8 cellular contexts compared by ENCODE assay signal in genomic region chr17:81017330-81017729, GRCh38. TPM values are rescaled to one million over a fixed set of nuclear protein-coding genes. Genes with fewer than 3 reads are reported as not detected.
DNase-seq lines count a peak whose midpoint lies in the region; ATAC-seq, FAIRE-seq and TF ChIP-seq lines count a peak whose summit lies in the region.
"Not testable (repeated sequence)": the region's sequence is repeated elsewhere in the genome, so short reads cannot be mapped to it uniquely, and the experiment has no call there.

No MANE protein-coding gene starts in this region.

- peak overlapping the region; percentile 62 for H3K9ac ChIP-seq in DND-41 (ENCODE audit: low read depth, low read length)
- not testable (repeated sequence) for H3K9ac ChIP-seq in HepG2 (ENCODE audit: insufficient read depth, low read depth, low read length); neuronal stem cell (ENCODE audit: low read depth, low read length, poor library complexity); stomach smooth muscle (ENCODE audit: low read length in 2 of 2)

- ATAC-seq in DND-41 (ENCODE audit: insufficient read depth, low read depth); activated CD4-positive, alpha-beta T cell treated with anti-CD3 and anti-CD28 coated beads for 36 hours; HepG2: not testable (repeated sequence)

- peak overlapping the region; percentile 79 for H3K27ac ChIP-seq in 22Rv1
- peak overlapping the region; percentile 89 for H3K27ac ChIP-seq in DND-41 (ENCODE audit: low read length)
- H3K27ac ChIP-seq in effector memory CD4-positive, alpha-beta T cell (ENCODE audit: insufficient read depth, low read length, poor library complexity, severe bottlenecking), result peak overlapping the region; percentile 63
- not testable (repeated sequence) for H3K27ac ChIP-seq in HepG2 (ENCODE audit: extremely low read length, insufficient read depth, low read length)
- H3K27ac ChIP-seq in neuronal stem cell (replicated peaks; ENCODE audit: low read length), result peak overlapping the region; percentile 87
- H3K27ac ChIP-seq in stomach smooth muscle (ENCODE audit: low read length), result peak overlapping the region; percentile 80

- not testable (repeated sequence) for H3K79me1 ChIP-seq in neuronal stem cell (ENCODE audit: low read depth, low read length)

- H3K4me2 ChIP-seq in DND-41 (ENCODE audit: insufficient read depth, low read length), result peak overlapping the region; percentile 67
- not testable (repeated sequence) for H3K4me2 ChIP-seq in HepG2 (ENCODE audit: low read depth, low read length); neuronal stem cell (ENCODE audit: insufficient read depth, low read length, poor library complexity, severe bottlenecking)

- not testable (repeated sequence) for H3K4ac ChIP-seq in neuronal stem cell (ENCODE audit: low read length)

- not testable (repeated sequence) for H3K79me2 ChIP-seq in DND-41 (ENCODE audit: insufficient read depth, low read length); HepG2 (ENCODE audit: insufficient read depth, low read length)

- H3K4me1 ChIP-seq in DND-41 (ENCODE audit: insufficient read depth, low read length) (peaks cover 28% of the 10 kb centered on the region), HepG2 (ENCODE audit: insufficient read depth, low read length) (peaks cover 62% of the 10 kb centered on the region), neuronal stem cell (ENCODE audit: control insufficient read depth in 2 of 2, insufficient read depth in 1 of 2, low read depth in 1 of 2, low read length in 2 of 2) (peaks cover 4 to 13% of the 10 kb centered on the region in 2 donors), stomach smooth muscle (ENCODE audit: control insufficient read depth, insufficient read depth, low read length) (peaks cover 25% of the 10 kb centered on the region)
- peaks cover 18% of the 10 kb centered on the region for H3K4me1 ChIP-seq in effector memory CD4-positive, alpha-beta T cell (ENCODE audit: control insufficient read depth, insufficient read depth, low read length, poor library complexity, severe bottlenecking)

- not testable (repeated sequence) for H3K14ac ChIP-seq in neuronal stem cell (ENCODE audit: low read length)

- peak overlapping the region; percentile 66 for H2BK120ac ChIP-seq in neuronal stem cell (ENCODE audit: low read depth, low read length)

- TF ChIP-seq EP300 in HepG2 (IDR thresholded peaks at IDR 0.05; ENCODE audit: low read depth in 2 of 2, low read length in 2 of 2); HepG2 (CRISPR knock-in tag; IDR thresholded peaks at IDR 0.05; ENCODE audit: borderline replicate concordance): not testable (repeated sequence)

- H3K27ac Mint-ChIP-seq in activated CD4-positive, alpha-beta T cell treated with anti-CD3 and anti-CD28 coated beads for 36 hours, result peak overlapping the region; percentile 87
- peak overlapping the region; percentile 95 for H3K27ac Mint-ChIP-seq in activated T-helper 2 cell treated with anti-CD3 and anti-CD28 coated beads, Interferon-gamma antibody, Interleukin-2, Interleukin-4, amounts not matched to agents 10 μg/mL and 5 μg/mL and 100 μg/mL, durations not matched to agents 14 hours and 24 hours and 36 hours

- peak overlapping the region; percentile 39 for H2BK15ac ChIP-seq in neuronal stem cell (ENCODE audit: low read length)

- H3K9me3 ChIP-seq in DND-41 (ENCODE audit: insufficient read depth, low read length, severe bottlenecking); effector memory CD4-positive, alpha-beta T cell (ENCODE audit: control insufficient read depth, low read length); HepG2 (ENCODE audit: low read length); stomach smooth muscle (ENCODE audit: control insufficient read depth in 2 of 2, low read length in 2 of 2): not testable (repeated sequence)
- H3K9me3 ChIP-seq in neuronal stem cell (replicated peaks in 1 of 2; ENCODE audit: control insufficient read depth in 2 of 2, insufficient read depth in 1 of 2, low read depth in 1 of 2, low read length in 2 of 2), result peaks cover 3 to 15% of the 10 kb centered on the region in 2 donors

- H2AK5ac ChIP-seq in neuronal stem cell (ENCODE audit: low read depth, low read length), result not testable (repeated sequence)

- H3K27me3 Mint-ChIP-seq in activated CD4-positive, alpha-beta T cell treated with anti-CD3 and anti-CD28 coated beads for 36 hours; activated T-helper 2 cell treated with anti-CD3 and anti-CD28 coated beads, Interferon-gamma antibody, Interleukin-2, Interleukin-4, amounts not matched to agents 10 μg/mL and 5 μg/mL and 100 μg/mL, durations not matched to agents 14 hours and 24 hours and 36 hours (ENCODE audit: low read depth): not testable (repeated sequence)

- POLR2A ChIA-PET in activated CD4-positive, alpha-beta T cell treated with anti-CD3 and anti-CD28 coated beads for 36 hours (lab: Charles Lee), result not testable (repeated sequence)
- POLR2A ChIA-PET in HepG2 (lab: Yijun Ruan, JAX), result interaction anchor here (1.0 to 1.7 kb wide), 4 partner anchors 14 to 66 kb away, joined by 3 to 7 read pairs (median 4); no protein-coding TSS in a partner anchor

- in situ Hi-C loops in HepG2 (cut with HindIII; ENCODE audit: extremely low pct_ligation_motif_present, low pct_unique_long_range_greater_than_20kb), result not testable (repeated sequence)

- not testable (repeated sequence) for H4K8ac ChIP-seq in neuronal stem cell (ENCODE audit: low read depth, low read length)

- WGBS in HepG2 (ENCODE audit: low lambda C conversion rate), result 71% methylated on average over 4 of the region's 4 CpGs
- no CpG with 5 or more reads among the region's 4 CpGs for WGBS in neuronal stem cell (ENCODE audit: extremely low coverage in 2 of 2, insufficient read length in 2 of 2, insufficient replicate concordance in 1 of 2), 2 donors

- not testable (repeated sequence) for TF ChIP-seq CTCF in 22Rv1 (IDR thresholded peaks at IDR 0.05); DND-41 (IDR thresholded peaks at IDR 0.05; ENCODE audit: borderline replicate concordance, extremely low read depth, low read length, poor library complexity, severe bottlenecking); HepG2 (CRISPR knock-in tag; IDR thresholded peaks at IDR 0.05)

- CTCF ChIA-PET in activated CD4-positive, alpha-beta T cell treated with anti-CD3 and anti-CD28 coated beads for 36 hours (lab: Charles Lee), result interaction anchor here (0.8 to 1.1 kb wide), 3 partner anchors 8 to 73 kb away, joined by 3 to 4 read pairs (median 3); no protein-coding TSS in a partner anchor
- CTCF ChIA-PET in HepG2 (lab: Yijun Ruan, JAX; ENCODE audit: low intra/inter-chr PET ratio, low total read pairs), result not testable (repeated sequence)

- H4K20me1 ChIP-seq in DND-41 (ENCODE audit: insufficient read depth, low read length); HepG2 (ENCODE audit: insufficient read depth, low read length): not testable (repeated sequence)

- H2BK12ac ChIP-seq in neuronal stem cell (ENCODE audit: low read length), result not testable (repeated sequence)

- H3K23ac ChIP-seq in neuronal stem cell (ENCODE audit: low read depth, low read length, poor library complexity), result not testable (repeated sequence)

- peak overlapping the region; percentile 75 for H4K91ac ChIP-seq in neuronal stem cell (ENCODE audit: low read depth, low read length, poor library complexity)

- H3K4me3 Mint-ChIP-seq in activated CD4-positive, alpha-beta T cell treated with anti-CD3 and anti-CD28 coated beads for 36 hours, result peak overlapping the region; percentile 64
- H3K4me3 Mint-ChIP-seq in activated T-helper 2 cell treated with anti-CD3 and anti-CD28 coated beads, Interferon-gamma antibody, Interleukin-2, Interleukin-4, amounts not matched to agents 10 μg/mL and 5 μg/mL and 100 μg/mL, durations not matched to agents 14 hours and 24 hours and 36 hours (ENCODE audit: low read depth), result peak overlapping the region; percentile 77

- not testable (repeated sequence) for H3K36me3 ChIP-seq in DND-41 (ENCODE audit: insufficient read depth, low read length); effector memory CD4-positive, alpha-beta T cell (ENCODE audit: control insufficient read depth, insufficient read depth, low read length); HepG2 (replicated peaks in 1 of 2; ENCODE audit: control insufficient read depth in 1 of 2, insufficient read depth in 2 of 2, low read length in 2 of 2); neuronal stem cell (replicated peaks in 1 of 2; ENCODE audit: control insufficient read depth in 2 of 2, insufficient read depth in 2 of 2, low read length in 2 of 2); stomach smooth muscle (ENCODE audit: control insufficient read depth in 2 of 2, insufficient read depth in 2 of 2, low read length in 2 of 2)

- not testable (repeated sequence) for H3K9me3 Mint-ChIP-seq in activated CD4-positive, alpha-beta T cell treated with anti-CD3 and anti-CD28 coated beads for 36 hours (ENCODE audit: low read depth)
- peaks cover 14% of the 10 kb centered on the region for H3K9me3 Mint-ChIP-seq in activated T-helper 2 cell treated with anti-CD3 and anti-CD28 coated beads, Interferon-gamma antibody, Interleukin-2, Interleukin-4, amounts not matched to agents 10 μg/mL and 5 μg/mL and 100 μg/mL, durations not matched to agents 14 hours and 24 hours and 36 hours

- not testable (repeated sequence) for H2BK5ac ChIP-seq in neuronal stem cell (ENCODE audit: low read length)

- peak overlapping the region; percentile 62 for H2AFZ ChIP-seq in DND-41 (ENCODE audit: low read depth, low read length)
- H2AFZ ChIP-seq in HepG2 (ENCODE audit: low read length); neuronal stem cell (ENCODE audit: low read length): not testable (repeated sequence)

- not testable (repeated sequence) for TF ChIP-seq RAD21 in HepG2 (CRISPR knock-in tag; IDR thresholded peaks at IDR 0.05)

- H3K27me3 ChIP-seq in DND-41 (ENCODE audit: insufficient read depth, low read length, poor library complexity); effector memory CD4-positive, alpha-beta T cell (replicated peaks; ENCODE audit: control insufficient read depth, insufficient read depth, low read length, poor library complexity, severe bottlenecking); neuronal stem cell (ENCODE audit: control insufficient read depth in 3 of 3, insufficient read depth in 3 of 3, low read depth in 1 of 3, low read length in 3 of 3); stomach smooth muscle (ENCODE audit: control insufficient read depth in 1 of 2, insufficient read depth in 2 of 2, low read length in 2 of 2): not testable (repeated sequence)
- peaks cover 1 to 41% of the 10 kb centered on the region in 2 experiments; a peak in 3 of 5 replicates for H3K27me3 ChIP-seq in HepG2 (ENCODE audit: control insufficient read depth in 1 of 2, insufficient read depth in 2 of 2, low read length in 2 of 2)

- peaks cover 17% of the 10 kb centered on the region for H3K4me1 Mint-ChIP-seq in activated CD4-positive, alpha-beta T cell treated with anti-CD3 and anti-CD28 coated beads for 36 hours
- peaks cover 25% of the 10 kb centered on the region for H3K4me1 Mint-ChIP-seq in activated T-helper 2 cell treated with anti-CD3 and anti-CD28 coated beads, Interferon-gamma antibody, Interleukin-2, Interleukin-4, amounts not matched to agents 10 μg/mL and 5 μg/mL and 100 μg/mL, durations not matched to agents 14 hours and 24 hours and 36 hours (ENCODE audit: low read depth)

- not testable (repeated sequence) for FAIRE-seq in HepG2 (lab: Jason Lieb, UNC)

- not testable (repeated sequence) for BruUV-seq in HepG2 (replicated peaks; lab: Mats Ljungman, UMichigan)

- intact Hi-C loops in activated CD4-positive, alpha-beta T cell treated with anti-CD3 and anti-CD28 coated beads for 36 hours (cut with DNase I, micrococcal nuclease); activated T-helper 2 cell treated with anti-CD3 and anti-CD28 coated beads, Interferon-gamma antibody, Interleukin-2, Interleukin-4, amounts not matched to agents 10 μg/mL and 5 μg/mL and 100 μg/mL, durations not matched to agents 14 hours and 24 hours and 36 hours (cut with micrococcal nuclease); HepG2 (cut with micrococcal nuclease; ENCODE audit: unreplicated experiment): not testable (repeated sequence)

- not testable (repeated sequence) for H3K36me3 Mint-ChIP-seq in activated CD4-positive, alpha-beta T cell treated with anti-CD3 and anti-CD28 coated beads for 36 hours (ENCODE audit: low read depth)
- peaks cover 10% of the 10 kb centered on the region for H3K36me3 Mint-ChIP-seq in activated T-helper 2 cell treated with anti-CD3 and anti-CD28 coated beads, Interferon-gamma antibody, Interleukin-2, Interleukin-4, amounts not matched to agents 10 μg/mL and 5 μg/mL and 100 μg/mL, durations not matched to agents 14 hours and 24 hours and 36 hours (ENCODE audit: low read depth)

- H3K18ac ChIP-seq in neuronal stem cell (ENCODE audit: low read length), result peak overlapping the region; percentile 24

- not testable (repeated sequence) for DNase-seq in DND-41; activated CD4-positive, alpha-beta T cell treated with anti-CD3 and anti-CD28 coated beads for 36 hours; activated T-helper 2 cell treated with anti-CD3 and anti-CD28 coated beads, Interferon-gamma antibody, Interleukin-2, Interleukin-4, amounts not matched to agents 10 μg/mL and 5 μg/mL and 100 μg/mL, durations not matched to agents 14 hours and 24 hours and 36 hours (ENCODE audit: low spot score); effector memory CD4-positive, alpha-beta T cell; HepG2 (ENCODE audit: low spot score); neuronal stem cell (ENCODE audit: low spot score)

- TF ChIP-seq POLR2A in HepG2 (IDR thresholded peaks at IDR 0.05; ENCODE audit: insufficient read depth in 1 of 2, low read depth in 2 of 2, low read length in 2 of 2), result not testable (repeated sequence)

- peak overlapping the region in 1 of 2 experiments; percentile 51; a peak in 2 of 4 replicates for H3K4me3 ChIP-seq in DND-41 (ENCODE audit: low read depth in 1 of 2, low read length in 2 of 2)
- not testable (repeated sequence) for H3K4me3 ChIP-seq in effector memory CD4-positive, alpha-beta T cell (ENCODE audit: insufficient read depth, low read depth, low read length, poor library complexity, severe bottlenecking); HepG2 (replicated peaks in 1 of 3; ENCODE audit: insufficient read depth in 1 of 3, low read depth in 2 of 3, low read length in 3 of 3); stomach smooth muscle (ENCODE audit: low read length in 2 of 2)
- H3K4me3 ChIP-seq in neuronal stem cell (ENCODE audit: low read length in 2 of 2), result peak overlapping the region in 1 of 2 donors; percentile 46

RNA-seq across cellular contexts. Expression of gene BAIAP2, which starts 17.6 kb away (rescaled TPM):
- total RNA-seq in activated CD4-positive, alpha-beta T cell treated with anti-CD3 and anti-CD28 coated beads for 36 hours, result 1 to 10 TPM; 4.6 to 5.0 TPM
- total RNA-seq in activated T-helper 2 cell treated with anti-CD3 and anti-CD28 coated beads, Interferon-gamma antibody, Interleukin-2, Interleukin-4, amounts not matched to agents 10 μg/mL and 5 μg/mL and 100 μg/mL, durations not matched to agents 14 hours and 24 hours and 36 hours, result 5.3 TPM in 2 replicates
- 16.3 and 22.5 TPM in 2 replicates for total RNA-seq in HepG2 (2016; rRNA removed; fragmentation: Illumina TruSeq; extraction: Trizol)
- total RNA-seq in HepG2 (2016; cell fraction: cytosol; rRNA removed; fragmentation: Illumina TruSeq; extraction: Trizol; ENCODE audit: low read depth), result 8.5 and 9.9 TPM in 2 replicates
- total RNA-seq in HepG2 (2016; cell fraction: insoluble cytoplasmic fraction; rRNA removed; fragmentation: Illumina TruSeq; extraction: Trizol), result 15.1 and 19.9 TPM in 2 replicates
- total RNA-seq in HepG2 (2016; cell fraction: membrane; rRNA removed; fragmentation: Illumina TruSeq; extraction: Trizol), result 11.6 and 11.8 TPM in 2 replicates
- total RNA-seq in HepG2 (2016; cell fraction: nucleus; rRNA removed; fragmentation: Illumina TruSeq; extraction: Trizol), result 15.9 and 21.1 TPM in 2 replicates
- polyA plus RNA-seq in HepG2 (2011; rRNA removed), result 24.0 and 29.8 TPM in 2 replicates
- 14.8 and 22.5 TPM in 2 replicates for polyA plus RNA-seq in HepG2 (2011; cell fraction: cytosol; rRNA removed)
- polyA plus RNA-seq in HepG2 (2011; cell fraction: nucleus; rRNA removed), result 101 and 122 TPM in 2 replicates
- 34.4 and 34.9 TPM in 2 replicates for polyA plus RNA-seq in HepG2 (2012)
- polyA plus RNA-seq in HepG2 (2016; cell fraction: cytosol; fragmentation: Illumina TruSeq; extraction: Trizol; ENCODE audit: low read depth), result 3.9 and 4.4 TPM in 2 replicates
- 14.7 and 22.4 TPM in 2 replicates for polyA plus RNA-seq in HepG2 (2016; cell fraction: insoluble cytoplasmic fraction; fragmentation: Illumina TruSeq; extraction: Trizol; ENCODE audit: low read depth)
- 6.8 and 8.2 TPM in 2 replicates for polyA plus RNA-seq in HepG2 (2016; cell fraction: membrane; fragmentation: Illumina TruSeq; extraction: Trizol; ENCODE audit: low read depth)
- polyA plus RNA-seq in HepG2 (2016; cell fraction: nucleus; fragmentation: Illumina TruSeq; extraction: Trizol; ENCODE audit: insufficient read depth, low read depth), result 38.9 and 40.0 TPM in 2 replicates
- 6.9 and 34.6 TPM in 2 replicates for polyA minus RNA-seq in HepG2 (2011; rRNA and poly(A)+ RNA removed; ENCODE audit: low replicate concordance)
- 19.5 and 20.5 TPM in 2 replicates for polyA minus RNA-seq in HepG2 (2011; cell fraction: cytosol; rRNA and poly(A)+ RNA removed)
- polyA minus RNA-seq in HepG2 (2011; cell fraction: nucleus; rRNA and poly(A)+ RNA removed), result 51.2 and 56.7 TPM in 2 replicates
- 30.9 TPM for polyA plus RNA-seq in neuronal stem cell (2013, experiment 1 of 2)
- polyA plus RNA-seq in neuronal stem cell (2013, experiment 2 of 2), result 31.6 TPM

RNA-seq across cellular contexts. Expression of gene CHMP6, which starts 25.7 kb away (rescaled TPM):
- 10 to 100 TPM; 15.9 to 19.4 TPM for total RNA-seq in activated CD4-positive, alpha-beta T cell treated with anti-CD3 and anti-CD28 coated beads for 36 hours
- total RNA-seq in activated T-helper 2 cell treated with anti-CD3 and anti-CD28 coated beads, Interferon-gamma antibody, Interleukin-2, Interleukin-4, amounts not matched to agents 10 μg/mL and 5 μg/mL and 100 μg/mL, durations not matched to agents 14 hours and 24 hours and 36 hours, result 29.5 and 36.9 TPM in 2 replicates
- 24.2 and 24.6 TPM in 2 replicates for total RNA-seq in HepG2 (2016; rRNA removed; fragmentation: Illumina TruSeq; extraction: Trizol)
- 5.9 and 6.6 TPM in 2 replicates for total RNA-seq in HepG2 (2016; cell fraction: cytosol; rRNA removed; fragmentation: Illumina TruSeq; extraction: Trizol; ENCODE audit: low read depth)
- total RNA-seq in HepG2 (2016; cell fraction: insoluble cytoplasmic fraction; rRNA removed; fragmentation: Illumina TruSeq; extraction: Trizol), result 24.5 and 25.5 TPM in 2 replicates
- total RNA-seq in HepG2 (2016; cell fraction: membrane; rRNA removed; fragmentation: Illumina TruSeq; extraction: Trizol), result 14.7 and 15.5 TPM in 2 replicates
- total RNA-seq in HepG2 (2016; cell fraction: nucleus; rRNA removed; fragmentation: Illumina TruSeq; extraction: Trizol), result 12.8 and 13.9 TPM in 2 replicates
- 11.1 and 17.7 TPM in 2 replicates for polyA plus RNA-seq in HepG2 (2011; rRNA removed)
- 14.2 and 21.6 TPM in 2 replicates for polyA plus RNA-seq in HepG2 (2011; cell fraction: cytosol; rRNA removed)
- 31.7 and 32.3 TPM in 2 replicates for polyA plus RNA-seq in HepG2 (2011; cell fraction: nucleus; rRNA removed)
- polyA plus RNA-seq in HepG2 (2012), result 10.1 and 14.6 TPM in 2 replicates
- polyA plus RNA-seq in HepG2 (2016; cell fraction: cytosol; fragmentation: Illumina TruSeq; extraction: Trizol; ENCODE audit: low read depth), result 8.4 and 9.7 TPM in 2 replicates
- polyA plus RNA-seq in HepG2 (2016; cell fraction: insoluble cytoplasmic fraction; fragmentation: Illumina TruSeq; extraction: Trizol; ENCODE audit: low read depth), result 42.4 and 45.1 TPM in 2 replicates
- 14.8 and 17.6 TPM in 2 replicates for polyA plus RNA-seq in HepG2 (2016; cell fraction: membrane; fragmentation: Illumina TruSeq; extraction: Trizol; ENCODE audit: low read depth)
- polyA plus RNA-seq in HepG2 (2016; cell fraction: nucleus; fragmentation: Illumina TruSeq; extraction: Trizol; ENCODE audit: insufficient read depth, low read depth), result 34.7 and 37.8 TPM in 2 replicates
- 6.7 and 18.8 TPM in 2 replicates for polyA minus RNA-seq in HepG2 (2011; rRNA and poly(A)+ RNA removed; ENCODE audit: low replicate concordance)
- 8.2 and 11.1 TPM in 2 replicates for polyA minus RNA-seq in HepG2 (2011; cell fraction: cytosol; rRNA and poly(A)+ RNA removed)
- 20.0 and 22.4 TPM in 2 replicates for polyA minus RNA-seq in HepG2 (2011; cell fraction: nucleus; rRNA and poly(A)+ RNA removed)
- 14.3 TPM for polyA plus RNA-seq in neuronal stem cell (2013, experiment 1 of 2)
- 13.1 TPM for polyA plus RNA-seq in neuronal stem cell (2013, experiment 2 of 2)
